Comparison of ENCODE assay signal across 14 cellular contexts in genomic region chr12:31950088-31950487, GRCh38.
"Had no signal": no experiment of that assay in that cellular context is flagged by ENCODE, and none has a peak within 500 bp of the region (broad histone marks: within the 10 kb centered on the region; RNA-seq: fewer than 3 reads in every experiment).

No MANE protein-coding gene starts in this region.

- H3K27ac Mint-ChIP-seq: activated T-cell treated with anti-CD3 and anti-CD28 coated beads, Interleukin-2, amount 50 U/mL, for 72 hours had no signal

- DNase-seq: activated CD4-positive, alpha-beta memory T cell treated with anti-CD3 and anti-CD28 coated beads for 36 hours; activated T-cell treated with anti-CD3 and anti-CD28 coated beads, Interleukin-2, amount 50 U/mL, for 72 hours; dermis blood vessel endothelial cell; erythroblast; gastrocnemius medialis; heart right ventricle; left colon; pancreas; sigmoid colon; spleen; T-cell; T1000 had no signal

- H3K27me3 Mint-ChIP-seq: activated CD4-positive, alpha-beta memory T cell treated with anti-CD3 and anti-CD28 coated beads for 36 hours; T-cell had no signal

- H3K36me3 ChIP-seq: gastrocnemius medialis, pancreas, sigmoid colon, thoracic aorta had no signal

- H3K4me3 Mint-ChIP-seq: activated CD4-positive, alpha-beta memory T cell treated with anti-CD3 and anti-CD28 coated beads for 36 hours; activated T-cell treated with anti-CD3 and anti-CD28 coated beads, Interleukin-2, amount 50 U/mL, for 72 hours; T-cell had no signal

- H3K9me3 ChIP-seq: gastrocnemius medialis, pancreas, sigmoid colon, thoracic aorta had no signal

- H3K4me3 ChIP-seq: gastrocnemius medialis, heart right ventricle, lung, pancreas, sigmoid colon, spleen, thoracic aorta had no signal

- H3K27me3 ChIP-seq: gastrocnemius medialis, heart right ventricle, pancreas, sigmoid colon, spleen had no signal

- ATAC-seq: activated T-cell treated with anti-CD3 and anti-CD28 coated beads, Interleukin-2, amount 50 U/mL, for 72 hours; gastrocnemius medialis; heart right ventricle; left colon; pancreas; T-cell had no signal

- H3K27ac ChIP-seq: gastrocnemius medialis, heart right ventricle, pancreas, sigmoid colon, thoracic aorta had no signal

- H3K4me1 ChIP-seq: gastrocnemius medialis, heart right ventricle, pancreas, sigmoid colon had no signal
